Comparison of ENCODE assay signal across 12 cellular contexts in the genomic region with DNA sequence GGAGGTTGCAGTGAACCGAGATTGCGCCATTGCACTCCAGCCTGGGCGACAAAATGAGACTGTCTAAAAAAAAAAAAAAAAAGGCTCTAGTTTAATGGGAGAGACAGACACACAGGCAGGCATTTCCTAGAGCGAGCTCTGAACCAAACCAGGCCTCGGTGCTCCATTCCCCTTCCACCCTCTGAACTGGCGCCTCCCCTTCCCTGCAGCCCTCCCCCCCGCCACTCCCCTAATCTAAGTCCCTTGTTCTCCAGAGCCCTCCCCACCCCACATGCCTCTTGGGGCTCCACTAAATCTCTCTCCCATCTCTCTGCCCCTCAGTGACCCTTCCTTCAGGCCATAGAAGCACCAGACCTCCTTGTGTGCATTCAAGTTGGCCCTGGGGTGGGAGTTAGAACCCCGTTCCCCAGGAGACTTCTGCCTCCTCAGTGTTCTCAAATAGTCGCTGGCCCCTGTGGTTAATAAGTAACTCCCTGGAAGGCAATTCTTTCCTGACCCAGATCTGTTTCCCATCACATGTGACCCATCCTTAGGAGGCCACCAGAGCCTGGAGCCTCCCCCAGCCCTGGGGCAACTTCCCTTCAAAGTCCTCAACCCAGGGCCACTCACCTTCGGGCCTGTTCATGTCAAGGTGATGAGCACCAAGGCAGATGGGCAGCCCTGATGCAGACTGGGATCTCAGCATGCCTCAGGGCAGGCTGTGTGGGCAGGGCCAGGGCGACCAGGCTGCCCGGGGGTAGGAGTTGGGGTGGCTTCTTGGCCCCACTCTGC. TPM values are rescaled to one million over a fixed set of nuclear protein-coding genes. Genes with fewer than 3 reads are reported as not detected.
"Had no signal": no experiment of that assay in that cellular context is flagged by ENCODE, and none has a peak within 500 bp of the region (broad histone marks: within the 10 kb centered on the region; RNA-seq: fewer than 3 reads in every experiment).

No MANE protein-coding gene starts in this region.

- H3K4me1 ChIP-seq: breast epithelium, right atrium auricular region, upper lobe of left lung had no signal

- H3K4me2 ChIP-seq: smooth muscle cell had no signal

- H3K27ac ChIP-seq: breast epithelium, right atrium auricular region, upper lobe of left lung had no signal

- H3K27me3 ChIP-seq: breast epithelium, right atrium auricular region, upper lobe of left lung had no signal

- H3K4me3 ChIP-seq: breast epithelium, right atrium auricular region, smooth muscle cell, upper lobe of left lung had no signal

- DNase-seq: activated CD4-positive, alpha-beta memory T cell treated with anti-CD3 and anti-CD28 coated beads for 36 hours; activated gamma-delta T cell treated with Interleukin-2 at 50 U/mL for 16 hours; activated naive CD8-positive, alpha-beta T cell treated with anti-CD3 and anti-CD28 coated beads for 36 hours; activated T-cell treated with anti-CD3 and anti-CD28 coated beads, Interleukin-2, amount 50 U/mL, for 72 hours; immature natural killer cell; left ventricle myocardium superior; T-helper 9 cell; upper lobe of left lung had no signal

- H3K36me3 ChIP-seq: breast epithelium, right atrium auricular region, upper lobe of left lung had no signal

- H3K9me3 ChIP-seq: breast epithelium, right atrium auricular region, upper lobe of left lung had no signal

RNA-seq across cellular contexts. Expression of gene OPRD1, which starts 59.8 kb away (rescaled TPM):
- polyA plus RNA-seq: esophagus had no signal
